ENCODE assay signal across 16 cellular contexts in the genomic region with DNA sequence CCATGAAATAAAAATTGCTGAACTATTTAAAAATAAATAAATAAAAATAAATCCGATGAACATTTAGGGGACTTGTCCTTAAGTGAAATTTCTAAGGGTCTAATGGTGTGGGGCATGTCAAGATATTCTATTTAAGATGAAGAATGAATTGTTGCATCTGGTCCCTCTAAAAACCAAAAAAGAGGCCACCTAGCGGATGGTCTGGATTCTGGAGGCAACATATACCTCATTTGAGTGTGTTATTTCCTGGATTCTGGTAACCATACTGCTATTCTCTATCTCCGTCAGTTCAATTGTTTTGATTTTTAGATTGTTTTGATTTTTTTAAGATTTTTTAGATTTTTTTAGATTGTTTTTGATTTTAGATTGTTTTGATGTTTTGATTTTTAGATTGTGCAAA. TPM values are rescaled to one million over a fixed set of nuclear protein-coding genes. Genes with fewer than 3 reads are reported as not detected.
DNase-seq lines count a peak whose midpoint lies in the region; ATAC-seq and TF ChIP-seq lines count a peak whose summit lies in the region.
"Had no signal": no experiment of that assay in that cellular context is flagged by ENCODE, and none has a peak within 500 bp of the region (broad histone marks: within the 10 kb centered on the region; RNA-seq: fewer than 3 reads in every experiment).

No MANE protein-coding gene starts in this region.

- in situ Hi-C loops in GM23248 (cut with MboI), result no loop called here

- H3K27me3 ChIP-seq in GM23248 (replicated peaks; ENCODE audit: insufficient read depth) (no peaks in the 10 kb centered on the region), OCI-LY3 (ENCODE audit: low read depth, low read length) (no peaks in the 10 kb centered on the region)
- H3K27me3 ChIP-seq: vagina had no signal

- no peaks in the 10 kb centered on the region for H3F3A ChIP-seq in GM23248 (ENCODE audit: insufficient read depth)

- H3K4me3 ChIP-seq in GM23248 (no peak overlapping the region), OCI-LY3 (ENCODE audit: low read length) (no peak overlapping the region), fibroblast of pulmonary artery (replicated peaks; ENCODE audit: low read depth, low read length) (no peak overlapping the region)
- H3K4me3 ChIP-seq: skin epidermis, vagina had no signal

- H4K20me1 ChIP-seq in GM23248 (ENCODE audit: insufficient read depth) (no peaks in the 10 kb centered on the region), OCI-LY3 (ENCODE audit: insufficient read depth, low read length) (no peaks in the 10 kb centered on the region)

- H3K9me3 ChIP-seq in GM23248 (ENCODE audit: low read depth) (no peaks in the 10 kb centered on the region), OCI-LY3 (ENCODE audit: insufficient read depth, low read length) (no peaks in the 10 kb centered on the region)
- H3K9me3 ChIP-seq: vagina had no signal

- TF ChIP-seq CTCF in OCI-LY3 (IDR thresholded peaks at IDR 0.05; ENCODE audit: low read depth, low read length) (peak; percentile 50), fibroblast of pulmonary artery (IDR thresholded peaks at IDR 0.05; ENCODE audit: low read length, missing control alignments) (no peak)

- 66 to 70% methylated on average over 3 of the region's 3 CpGs for WGBS in GM23248 (ENCODE audit: low coverage in 1 of 2, low lambda C conversion rate in 2 of 2, missing lambda C conversion rate in 2 of 2), 2 experiments

- no peaks in the 10 kb centered on the region for H3K9me2 ChIP-seq in GM23248 (ENCODE audit: insufficient read depth)

- no peak overlapping the region for H3K4me2 ChIP-seq in GM23248 (ENCODE audit: unreplicated experiment)
- H3K4me2 ChIP-seq in OCI-LY3 (ENCODE audit: low read length), result no peak overlapping the region

- no peaks in the 10 kb centered on the region for H3K4me1 ChIP-seq in GM23248 (ENCODE audit: insufficient read depth)
- H3K4me1 ChIP-seq in OCI-LY3 (ENCODE audit: low read length), result no peaks in the 10 kb centered on the region
- H3K4me1 ChIP-seq: vagina had no signal

- no peak overlapping the region for H2AFZ ChIP-seq in GM23248
- H2AFZ ChIP-seq in OCI-LY3 (ENCODE audit: low read depth, low read length), result no peak overlapping the region

- no peak overlapping the region for H3K9ac ChIP-seq in GM23248
- no peak overlapping the region for H3K9ac ChIP-seq in OCI-LY3 (ENCODE audit: low read length)

- DNase-seq in DMS53 treated with DMSO at 0.1 percent for 48 hours (lab: John Stamatoyannopoulos, UW; ENCODE audit: unreplicated experiment) (peak; percentile 2), GM23248 (peak; percentile 2), fibroblast of pulmonary artery (ENCODE audit: low read depth) (peak; percentile 0), NCI-H510A (lab: John Stamatoyannopoulos, UW) (no peak), NCI-H2196 (lab: John Stamatoyannopoulos, UW; ENCODE audit: unreplicated experiment) (no peak), CD1c-positive myeloid dendritic cell (ENCODE audit: extremely low spot score) (no peak)
- DNase-seq: activated CD4-positive, alpha-beta T cell treated with anti-CD3 and anti-CD28 coated beads, Interleukin-2, amount 10 ng/mL, durations not matched to agents 7 days and 5 days; CD8-positive, alpha-beta T cell; left cardiac atrium; NCI-H226 had no signal

- H3K36me3 ChIP-seq in GM23248 (ENCODE audit: low read depth), result no peaks in the 10 kb centered on the region
- H3K36me3 ChIP-seq in OCI-LY3 (replicated peaks; ENCODE audit: low read depth, low read length), result no peaks in the 10 kb centered on the region
- H3K36me3 ChIP-seq: vagina had no signal

- H3K79me2 ChIP-seq in GM23248 (ENCODE audit: insufficient read depth), result no peaks in the 10 kb centered on the region
- no peaks in the 10 kb centered on the region for H3K79me2 ChIP-seq in OCI-LY3 (ENCODE audit: low read length)

- H3K27ac ChIP-seq in GM23248 (no peak overlapping the region), OCI-LY3 (ENCODE audit: low read length) (no peak overlapping the region)
- H3K27ac ChIP-seq: skin epidermis, vagina had no signal

- ATAC-seq in GM21619 (IDR thresholded peaks at IDR 0.05; ENCODE audit: unreplicated experiment), result no peak
- ATAC-seq: CD8-positive, alpha-beta T cell; left cardiac atrium; natural killer cell treated with Interleukin-12 subunit alpha and Interleukin-12 subunit beta and Interleukin-15 and Interleukin-18, amount 100 ng/mL, for 72 hours had no signal

RNA-seq across cellular contexts. Expression of a gene that starts 28.3 kb away (rescaled TPM):
- total RNA-seq in GM23248 (2014; rRNA removed; shearing (Covaris generic)), result not detected in 2 replicates
- not detected in 2 replicates for polyA plus RNA-seq in GM23248 (2016; fragmentation: Nextera tagmentation; extraction: Ambion mirVana)
- total RNA-seq: activated CD4-positive, alpha-beta T cell treated with anti-CD3 and anti-CD28 coated beads, Interleukin-2, amount 10 ng/mL, durations not matched to agents 7 days and 5 days; CD8-positive, alpha-beta T cell; HT1080; natural killer cell treated with Interleukin-12 subunit alpha and Interleukin-12 subunit beta and Interleukin-15 and Interleukin-18, amount 100 ng/mL, for 72 hours; vagina had no signal

Comparison
In these comparisons a context has a peak if more than half of its experiments do, and no peak if none do; other contexts are left out.
1. DNase-seq: peak in DMS53 treated with DMSO at 0.1 percent for 48 hours (single experiment), GM23248 (single experiment) and fibroblast of pulmonary artery (single experiment); none in NCI-H510A (single experiment), NCI-H2196 (single experiment) and CD1c-positive myeloid dendritic cell (single experiment).